Comparison of ENCODE assay signal across 8 cellular contexts in genomic region chr5:4700082-4700481, GRCh38.
DNase-seq lines count a peak whose midpoint lies in the region; ATAC-seq, FAIRE-seq and TF ChIP-seq lines count a peak whose summit lies in the region.

No MANE protein-coding gene starts in this region.

- no peaks in the 10 kb centered on the region for H3K79me2 ChIP-seq in MM.1S (ENCODE audit: low read length)

- H3K9ac ChIP-seq in MM.1S (ENCODE audit: low read length) = no peak overlapping the region

- ATAC-seq in stimulated activated naive CD8-positive, alpha-beta T cell treated with anti-CD3 and anti-CD28 coated beads, Interleukin-15, Interleukin-2, amounts not matched to agents 100 U/mL and 50 U/mL, for 24 hours = no peak
- no peak for ATAC-seq in HG03521 (IDR thresholded peaks at IDR 0.05; ENCODE audit: unreplicated experiment)

- H3K9me2 ChIP-seq in MM.1S (replicated peaks; ENCODE audit: insufficient read depth, low read length) = no peaks in the 10 kb centered on the region

- H2AFZ ChIP-seq in MM.1S (ENCODE audit: low read length) = no peak overlapping the region

- H3K27me3 ChIP-seq in MM.1S (replicated peaks; ENCODE audit: insufficient read depth, low read length) (no peaks in the 10 kb centered on the region), right atrium auricular region (no peaks in the 10 kb centered on the region)

- no peaks in the 10 kb centered on the region for H3F3A ChIP-seq in MM.1S (ENCODE audit: insufficient read depth, low read length)

- H3K4me3 ChIP-seq in MM.1S (ENCODE audit: low read length) (no peak overlapping the region), right atrium auricular region (no peak overlapping the region)

- in situ Hi-C loops in SK-MEL-5 (cut with HindIII; ENCODE audit: low pct_unique_long_range_greater_than_20kb, low sequenced_read_pairs) = no loop called here

- DNase-seq in DMS53 (lab: John Stamatoyannopoulos, UW) (peak; percentile 88), MM.1S (peak; percentile 62), SK-MEL-5 (ENCODE audit: low read depth, low spot score) (peak; percentile 79), right atrium auricular region (ENCODE audit: low spot score) (peak; percentile 65), HTR-8/SVneo (ENCODE audit: insufficient read length, low spot score) (no peak), NK-92 (lab: John Stamatoyannopoulos, UW; ENCODE audit: unreplicated experiment) (no peak)
- DNase-seq in stimulated activated naive CD8-positive, alpha-beta T cell treated with anti-CD3 and anti-CD28 coated beads, Interleukin-15, Interleukin-2, amounts not matched to agents 100 U/mL and 50 U/mL, for 24 hours = peak; percentile 9

- H3K27ac ChIP-seq in MM.1S (ENCODE audit: low read length) (no peak overlapping the region), right atrium auricular region (no peak overlapping the region)

- FAIRE-seq in HTR-8/SVneo (lab: Jason Lieb, UNC) = no peak

- TF ChIP-seq CTCF in MM.1S (IDR thresholded peaks at IDR 0.05; ENCODE audit: low read length) (peak; percentile 69), right atrium auricular region (IDR thresholded peaks at IDR 0.05) (peak in 1 of 2 donors; percentile 64)

- no peak overlapping the region for H3K4me2 ChIP-seq in MM.1S (ENCODE audit: low read depth, low read length)

- no peaks in the 10 kb centered on the region for H4K20me1 ChIP-seq in MM.1S (ENCODE audit: insufficient read depth, low read length)

- H3K9me3 ChIP-seq in MM.1S (replicated peaks; ENCODE audit: insufficient read depth, low read length) (no peaks in the 10 kb centered on the region), right atrium auricular region (no peaks in the 10 kb centered on the region)

- H3K36me3 ChIP-seq in MM.1S (replicated peaks; ENCODE audit: insufficient read depth, low read length) (no peaks in the 10 kb centered on the region), right atrium auricular region (no peaks in the 10 kb centered on the region)

- no peaks in the 10 kb centered on the region for H3K4me1 ChIP-seq in MM.1S (ENCODE audit: low read length)
- peaks cover 0 to 5% of the 10 kb centered on the region in 2 donors for H3K4me1 ChIP-seq in right atrium auricular region

Comparison
In these comparisons a context has a peak if more than half of its experiments do, and no peak if none do; other contexts are left out.
1. DNase-seq: peak in DMS53 (single experiment), MM.1S (single experiment), SK-MEL-5 (single experiment), right atrium auricular region (single experiment) and stimulated activated naive CD8-positive, alpha-beta T cell treated with anti-CD3 and anti-CD28 coated beads, Interleukin-15, Interleukin-2, amounts not matched to agents 100 U/mL and 50 U/mL, for 24 hours (single experiment); none in HTR-8/SVneo (single experiment) and NK-92 (single experiment).